In the genomic region with DNA sequence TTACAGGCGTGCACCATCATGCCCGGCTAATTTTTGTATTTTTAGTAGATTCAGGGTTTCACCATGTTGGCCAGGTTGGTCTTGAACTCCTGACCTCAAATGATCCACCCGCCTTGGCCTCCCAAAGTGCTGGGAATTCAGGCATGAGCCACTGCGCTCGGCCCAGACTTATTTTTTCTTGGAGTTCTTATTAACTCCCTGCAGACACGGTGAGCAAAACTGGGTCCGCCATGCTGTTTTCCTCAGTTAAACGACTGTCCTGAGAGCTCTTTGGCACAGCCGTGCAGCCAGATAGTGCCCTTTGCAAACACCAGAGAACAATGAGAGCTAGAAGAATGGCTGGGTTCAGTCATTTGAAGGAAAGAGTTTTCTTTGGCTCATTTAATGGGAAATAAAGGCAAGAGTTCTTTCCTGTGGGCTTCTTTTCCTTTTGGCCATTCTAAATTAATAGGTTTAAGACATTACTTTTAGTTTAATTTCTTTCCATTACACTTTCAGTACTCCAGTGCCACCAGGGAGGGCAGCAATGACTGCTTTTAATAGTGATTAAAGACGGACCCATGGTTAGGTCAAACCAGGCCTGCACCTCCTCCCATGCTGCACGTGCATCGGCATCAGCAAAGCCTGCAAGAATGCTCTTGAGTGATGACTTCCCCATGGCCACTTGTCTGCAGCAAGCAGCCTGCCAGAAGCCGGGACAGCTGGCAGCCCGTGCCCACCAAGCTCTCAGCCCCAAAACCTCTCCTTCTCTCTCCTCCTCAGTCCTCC, we compare ENCODE assay signal across 11 cellular contexts.
DNase-seq lines count a peak whose midpoint lies in the region; ATAC-seq and TF ChIP-seq lines count a peak whose summit lies in the region.
"Had no signal": no experiment of that assay in that cellular context is flagged by ENCODE, and none has a peak within 500 bp of the region (broad histone marks: within the 10 kb centered on the region; RNA-seq: fewer than 3 reads in every experiment).

No MANE protein-coding gene starts in this region.

- no peak overlapping the region for H3K4me3 Mint-ChIP-seq in CD4-positive, CD25-positive, alpha-beta regulatory T cell
- H3K4me3 Mint-ChIP-seq in activated T-helper 17 cell treated with anti-CD3 and anti-CD28 coated beads, Interleukin-2, amount 50 U/mL, for 72 hours, result no peak overlapping the region

- no peaks in the 10 kb centered on the region for H3K9me3 ChIP-seq in CD4-positive, CD25-positive, alpha-beta regulatory T cell (ENCODE audit: control insufficient read depth in 2 of 2, low read length in 2 of 2)
- H3K9me3 ChIP-seq: esophagus muscularis mucosa had no signal

- no peaks in the 10 kb centered on the region for H3K36me3 ChIP-seq in CD4-positive, CD25-positive, alpha-beta regulatory T cell (ENCODE audit: control insufficient read depth, insufficient read depth, low read length)
- no peaks in the 10 kb centered on the region for H3K36me3 ChIP-seq in brain microvascular endothelial cell (replicated peaks)
- H3K36me3 ChIP-seq: esophagus muscularis mucosa had no signal

- in situ Hi-C loops in brain microvascular endothelial cell (cut with HindIII; ENCODE audit: low pct_ligation_motif_present, low sequenced_read_pairs), result no loop called here

- no peak overlapping the region for H3K27ac Mint-ChIP-seq in CD4-positive, CD25-positive, alpha-beta regulatory T cell
- no peak overlapping the region for H3K27ac Mint-ChIP-seq in activated T-helper 17 cell treated with anti-CD3 and anti-CD28 coated beads, Interleukin-2, amount 50 U/mL, for 72 hours

- no peaks in the 10 kb centered on the region for H3K27me3 ChIP-seq in CD4-positive, CD25-positive, alpha-beta regulatory T cell (ENCODE audit: control insufficient read depth, insufficient read depth, low read length)
- no peaks in the 10 kb centered on the region for H3K27me3 ChIP-seq in brain microvascular endothelial cell (replicated peaks)

- peaks cover 5 to 33% (median 15%) of the 10 kb centered on the region in 4 donors for H3K4me1 Mint-ChIP-seq in CD4-positive, CD25-positive, alpha-beta regulatory T cell
- H3K4me1 Mint-ChIP-seq in activated T-helper 17 cell treated with anti-CD3 and anti-CD28 coated beads, Interleukin-2, amount 50 U/mL, for 72 hours, result peaks cover 19% of the 10 kb centered on the region

- TF ChIP-seq CTCF in brain microvascular endothelial cell (IDR thresholded peaks at IDR 0.05; ENCODE audit: low read depth, low read length, missing control alignments), result peak; percentile 33

- H3K4me1 ChIP-seq in CD4-positive, CD25-positive, alpha-beta regulatory T cell (ENCODE audit: control insufficient read depth, insufficient read depth, low read length, poor library complexity, severe bottlenecking), result peaks cover 8% of the 10 kb centered on the region

- peaks cover 6% of the 10 kb centered on the region for H3K36me3 Mint-ChIP-seq in CD4-positive, CD25-positive, alpha-beta regulatory T cell
- peaks cover 8% of the 10 kb centered on the region for H3K36me3 Mint-ChIP-seq in activated T-helper 17 cell treated with anti-CD3 and anti-CD28 coated beads, Interleukin-2, amount 50 U/mL, for 72 hours (ENCODE audit: low read depth)

- H3K9me3 Mint-ChIP-seq in CD4-positive, CD25-positive, alpha-beta regulatory T cell, result peaks cover 0 to 2% (median 0%) of the 10 kb centered on the region in 7 donors
- H3K9me3 Mint-ChIP-seq in activated T-helper 17 cell treated with anti-CD3 and anti-CD28 coated beads, Interleukin-2, amount 50 U/mL, for 72 hours, result no peaks in the 10 kb centered on the region

- no peaks in the 10 kb centered on the region for H3K27me3 Mint-ChIP-seq in CD4-positive, CD25-positive, alpha-beta regulatory T cell
- no peaks in the 10 kb centered on the region for H3K27me3 Mint-ChIP-seq in activated T-helper 17 cell treated with anti-CD3 and anti-CD28 coated beads, Interleukin-2, amount 50 U/mL, for 72 hours

- ATAC-seq in CD4-positive, CD25-positive, alpha-beta regulatory T cell (ENCODE audit: low read depth in 2 of 2), result peak; percentile 25 to 28
- ATAC-seq in GM21619 (IDR thresholded peaks at IDR 0.05; ENCODE audit: unreplicated experiment), result no peak
- no peak for ATAC-seq in GM19455 (IDR thresholded peaks at IDR 0.05; ENCODE audit: unreplicated experiment)
- no peak for ATAC-seq in activated T-helper 17 cell treated with anti-CD3 and anti-CD28 coated beads, Interleukin-2, amount 50 U/mL, for 72 hours (replicated peaks)

- DNase-seq in CD4-positive, CD25-positive, alpha-beta regulatory T cell, result no peak
- peak; percentile 6 for DNase-seq in NAMALWA (ENCODE audit: low spot score)
- no peak for DNase-seq in brain microvascular endothelial cell
- peak; percentile 78 for DNase-seq in mesenteric fat pad (ENCODE audit: low spot score)
- DNase-seq in T-helper 9 cell, result no peak
- DNase-seq: activated CD8-positive, alpha-beta memory T cell treated with anti-CD3 and anti-CD28 coated beads for 24 hours; COR-L47 had no signal

- H3K27ac ChIP-seq in CD4-positive, CD25-positive, alpha-beta regulatory T cell (ENCODE audit: insufficient read depth, low read length, poor library complexity, severe bottlenecking), result no peak overlapping the region
- H3K27ac ChIP-seq in brain microvascular endothelial cell, result no peak overlapping the region
- H3K27ac ChIP-seq: esophagus muscularis mucosa had no signal

- no peak overlapping the region for H3K4me3 ChIP-seq in CD4-positive, CD25-positive, alpha-beta regulatory T cell (ENCODE audit: low read depth, low read length)
- no peak overlapping the region for H3K4me3 ChIP-seq in brain microvascular endothelial cell (ENCODE audit: low read depth, low read length)
- H3K4me3 ChIP-seq: esophagus muscularis mucosa had no signal

Comparison
In these comparisons a context has a peak if more than half of its experiments do, and no peak if none do; other contexts are left out.
1. ATAC-seq: peak in CD4-positive, CD25-positive, alpha-beta regulatory T cell (2 of 2); none in GM21619 (single experiment), GM19455 (single experiment) and activated T-helper 17 cell treated with anti-CD3 and anti-CD28 coated beads, Interleukin-2, amount 50 U/mL, for 72 hours (single experiment).
2. DNase-seq: peak in NAMALWA (single experiment) and mesenteric fat pad (single experiment); none in CD4-positive, CD25-positive, alpha-beta regulatory T cell (0 of 3), brain microvascular endothelial cell (single experiment) and T-helper 9 cell (single experiment).